Comparison of ENCODE assay signal across 8 cellular contexts in the genomic region with DNA sequence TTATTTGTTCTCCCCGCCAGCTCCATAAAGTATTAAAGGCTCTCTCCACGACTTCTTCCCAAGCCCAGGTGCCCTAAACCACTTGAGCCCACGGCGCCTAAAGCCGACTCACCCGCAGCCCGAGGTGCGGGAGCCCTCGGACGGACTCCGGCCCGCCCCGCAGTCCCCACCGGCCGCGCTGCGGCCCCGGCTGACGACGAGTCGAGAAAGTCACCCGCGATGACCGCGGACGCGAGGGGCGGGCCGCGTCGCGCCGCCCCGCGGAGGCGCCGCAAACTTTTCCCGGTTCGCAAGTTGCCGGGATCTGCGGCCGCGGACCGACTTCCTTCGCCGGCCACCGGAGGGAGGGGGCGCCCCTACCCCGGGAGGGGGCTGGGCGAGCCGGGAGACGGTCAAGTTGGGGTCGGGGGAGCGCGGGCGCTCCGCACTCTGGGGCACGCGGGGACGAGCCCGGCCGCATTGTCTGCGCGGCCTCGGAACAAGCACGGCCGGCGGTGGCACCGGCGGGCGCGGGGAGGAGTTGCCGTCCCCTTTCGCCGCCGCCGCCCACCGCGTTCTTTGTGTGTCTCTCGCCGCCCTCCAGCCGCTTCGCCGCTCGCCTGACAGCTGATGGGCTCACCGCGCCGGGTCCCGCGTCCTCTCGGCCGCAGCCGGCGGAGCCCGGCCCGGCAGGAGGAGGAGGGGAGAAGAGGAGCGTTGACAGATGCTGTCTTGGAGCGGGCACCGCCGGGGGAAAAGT.
DNase-seq lines count a peak whose midpoint lies in the region; ATAC-seq lines count a peak whose summit lies in the region.

No MANE protein-coding gene starts in this region.

- H3K27ac ChIP-seq in HUES64 (ENCODE audit: low read depth, low read length): no peak overlapping the region; the same call in 1 of the 2 replicates
- H3K27ac ChIP-seq in layer of hippocampus (ENCODE audit: low read depth, low read length): peak overlapping the region; percentile 86

- no peaks in the 10 kb centered on the region for H3K4me1 Mint-ChIP-seq in central memory CD8-positive, alpha-beta T cell
- H3K4me1 Mint-ChIP-seq in stimulated activated naive CD8-positive, alpha-beta T cell treated with anti-CD3 and anti-CD28 coated beads, Interleukin-15, amount 100 ng/mL, for 72 hours: peaks cover 6% of the 10 kb centered on the region

- no peak overlapping the region for H3K27ac Mint-ChIP-seq in central memory CD8-positive, alpha-beta T cell (ENCODE audit: low read depth)
- no peak overlapping the region for H3K27ac Mint-ChIP-seq in stimulated activated naive CD8-positive, alpha-beta T cell treated with anti-CD3 and anti-CD28 coated beads, Interleukin-15, amount 100 ng/mL, for 72 hours

- peaks cover 3% of the 10 kb centered on the region for H3K36me3 Mint-ChIP-seq in central memory CD8-positive, alpha-beta T cell (ENCODE audit: insufficient read depth)

- peaks cover 64% of the 10 kb centered on the region for H3K27me3 Mint-ChIP-seq in central memory CD8-positive, alpha-beta T cell
- peaks cover 69% of the 10 kb centered on the region for H3K27me3 Mint-ChIP-seq in stimulated activated naive CD8-positive, alpha-beta T cell treated with anti-CD3 and anti-CD28 coated beads, Interleukin-15, amount 100 ng/mL, for 72 hours

- under 1% methylated on average over 100 of the region's 100 CpGs for WGBS in HUES64

- H3K9ac ChIP-seq in HUES64 (ENCODE audit: low read depth, low read length): peak overlapping the region; percentile 65

- H3K36me3 ChIP-seq in HUES64 (ENCODE audit: insufficient read depth, low read length): peaks cover 20% of the 10 kb centered on the region; the same call in 1 of the 2 replicates

- H3K27me3 ChIP-seq in HUES64 (ENCODE audit: insufficient read depth, low read length): peaks cover 32% of the 10 kb centered on the region
- no peaks in the 10 kb centered on the region for H3K27me3 ChIP-seq in layer of hippocampus (ENCODE audit: control insufficient read depth, insufficient read depth, low read length)

- ATAC-seq in GM19397 (IDR thresholded peaks at IDR 0.05; ENCODE audit: unreplicated experiment): peak; percentile 48
- no peak for ATAC-seq in central memory CD8-positive, alpha-beta T cell (replicated peaks; ENCODE audit: extremely low read depth, poor library complexity, severe bottlenecking)
- peak; percentile 59 for ATAC-seq in stimulated activated naive CD8-positive, alpha-beta T cell treated with anti-CD3 and anti-CD28 coated beads, Interleukin-15, amount 100 ng/mL, for 72 hours

- H3K9me3 ChIP-seq in HUES64 (ENCODE audit: insufficient read depth, low read depth, low read length): no peaks in the 10 kb centered on the region

- H3K4me1 ChIP-seq in HUES64 (ENCODE audit: insufficient read depth, low read length): peaks cover 14% of the 10 kb centered on the region; the same call in 1 of the 2 replicates

- DNase-seq in CD1c-positive myeloid dendritic cell (ENCODE audit: extremely low spot score) (peak; percentile 8), KG1 (lab: John Stamatoyannopoulos, UW) (no peak)
- no peak for DNase-seq in central memory CD8-positive, alpha-beta T cell (ENCODE audit: low spot score in 2 of 2)
- peak in 1 of 2 donors; percentile 4 for DNase-seq in stimulated activated naive CD8-positive, alpha-beta T cell treated with anti-CD3 and anti-CD28 coated beads, Interleukin-15, amount 100 ng/mL, for 72 hours
- DNase-seq in activated CD8-positive, alpha-beta memory T cell treated with anti-CD3 and anti-CD28 coated beads, Interleukin-2, amount 50 U/mL, for 4 hours: no peak

- no peaks in the 10 kb centered on the region for H3K9me3 Mint-ChIP-seq in central memory CD8-positive, alpha-beta T cell
- H3K9me3 Mint-ChIP-seq in stimulated activated naive CD8-positive, alpha-beta T cell treated with anti-CD3 and anti-CD28 coated beads, Interleukin-15, amount 100 ng/mL, for 72 hours: no peaks in the 10 kb centered on the region

- H3K4me3 Mint-ChIP-seq in central memory CD8-positive, alpha-beta T cell: peak overlapping the region; percentile 6
- peak overlapping the region; percentile 48 to 75 for H3K4me3 Mint-ChIP-seq in stimulated activated naive CD8-positive, alpha-beta T cell treated with anti-CD3 and anti-CD28 coated beads, Interleukin-15, amount 100 ng/mL, for 72 hours

- H3K4me3 ChIP-seq in HUES64 (ENCODE audit: low read length): peak overlapping the region; percentile 75
